Comparison of ENCODE assay signal across 7 cellular contexts in the genomic region with DNA sequence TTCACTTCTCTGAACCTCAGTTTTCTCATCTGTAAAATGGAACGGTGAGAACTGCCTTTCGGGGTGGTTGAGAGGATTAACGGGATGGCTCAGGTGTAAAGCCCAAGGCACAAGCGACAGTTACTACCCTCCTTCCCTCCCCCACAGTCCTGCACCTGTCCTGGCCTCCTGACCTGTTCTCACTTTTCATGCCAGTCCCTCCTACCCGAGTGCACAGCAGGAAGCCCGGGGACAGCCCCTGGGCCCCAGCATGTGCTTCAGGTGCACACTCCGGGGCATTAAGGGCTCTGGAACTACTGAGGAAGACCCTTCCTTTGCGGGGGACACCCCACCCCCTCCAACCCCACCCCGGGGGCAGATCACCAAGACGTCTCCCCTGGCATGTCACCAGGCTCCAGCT. TPM values are rescaled to one million over a fixed set of nuclear protein-coding genes. Genes with fewer than 3 reads are reported as not detected.
"Had no signal": no experiment of that assay in that cellular context is flagged by ENCODE, and none has a peak within 500 bp of the region (broad histone marks: within the 10 kb centered on the region; RNA-seq: fewer than 3 reads in every experiment).

No MANE protein-coding gene starts in this region.

RNA-seq across cellular contexts. Expression of gene SPDYE2, which starts 34.1 kb away (rescaled TPM):
- total RNA-seq: activated naive CD4-positive, alpha-beta T cell treated with anti-CD3 and anti-CD28 coated beads, Interleukin-2, amount 50 U/mL, for 72 hours; activated T-helper 1 cell treated with anti-CD3 and anti-CD28 coated beads, Interleukin-12 subunit alpha, Interleukin-12 subunit beta, Interleukin-2, Interleukin-4 antibody, amounts not matched to agents 30 ng/mL and 10 ng/mL and 1 ng/mL, durations not matched to agents 14 hours and 24 hours and 36 hours; astrocyte; MCF 10A; PC-3; SJSA1; T-helper 1 cell treated with Interleukin-12 subunit alpha and Interleukin-12 subunit beta and Interleukin-4 antibody, amounts not matched to agents 30 ng/mL and 1 ng/mL, for 36 hours had no signal
